In the genomic region with DNA sequence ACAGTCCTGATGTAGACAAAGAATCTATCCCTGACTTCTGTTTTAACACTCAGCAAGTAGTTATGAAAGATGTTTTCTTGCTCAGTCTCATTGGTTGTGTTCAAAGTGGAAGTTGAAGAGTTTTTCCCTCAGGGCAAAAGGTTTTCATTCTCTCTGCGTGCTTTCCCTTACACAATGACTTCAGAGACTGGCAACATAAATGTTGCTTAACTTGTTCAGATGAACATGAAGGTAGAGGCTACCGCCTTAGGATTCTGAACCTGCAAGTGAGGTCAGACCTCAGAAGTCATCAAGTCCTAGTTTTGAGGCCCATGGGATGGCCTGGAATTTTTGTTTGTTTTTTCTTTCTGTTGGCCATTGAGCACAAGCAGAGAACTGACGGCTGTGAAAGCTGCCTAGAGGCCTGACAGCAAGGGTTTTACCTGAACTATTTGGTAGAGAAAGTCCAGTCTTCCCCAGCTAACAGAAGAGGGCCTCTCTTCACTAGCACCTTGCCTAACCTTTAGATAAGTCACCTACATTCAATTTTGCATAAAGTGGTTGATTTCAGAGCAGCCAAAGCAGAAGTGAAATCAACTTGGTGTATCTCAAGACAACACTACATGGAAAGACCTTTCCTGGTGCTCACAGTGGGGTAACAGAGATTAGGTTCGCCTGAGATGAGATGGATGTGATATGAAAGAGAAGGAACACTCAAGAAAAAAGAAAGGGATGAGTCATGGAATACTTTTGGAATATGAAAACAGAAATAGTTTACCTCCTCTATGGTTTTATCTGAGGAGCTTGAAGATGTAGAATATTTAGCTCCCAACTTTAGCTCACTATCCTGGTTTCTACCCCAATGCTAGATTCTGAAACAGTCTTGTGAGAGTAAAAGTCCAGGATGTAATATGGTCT, we compare ENCODE assay signal across 9 cellular contexts. TPM values are rescaled to one million over a fixed set of nuclear protein-coding genes. Genes with fewer than 3 reads are reported as not detected.
DNase-seq lines count a peak whose midpoint lies in the region; ATAC-seq and TF ChIP-seq lines count a peak whose summit lies in the region.
"Had no signal": no experiment of that assay in that cellular context is flagged by ENCODE, and none has a peak within 500 bp of the region (broad histone marks: within the 10 kb centered on the region; RNA-seq: fewer than 3 reads in every experiment).

No MANE protein-coding gene starts in this region.

- TF ChIP-seq EP300 in suprapubic skin (IDR thresholded peaks at IDR 0.05) = no peak

- POLR2A ChIA-PET in activated CD8-positive, alpha-beta T cell treated with anti-CD3 and anti-CD28 coated beads for 36 hours (lab: Charles Lee) = no interaction called here

- CTCF ChIA-PET in activated CD8-positive, alpha-beta T cell treated with anti-CD3 and anti-CD28 coated beads for 36 hours (lab: Charles Lee) = interaction anchor here (0.7 to 1.0 kb wide), 2 partner anchors 21 to 31 kb away, joined by 3 read pairs; no protein-coding TSS in a partner anchor

- H3K9me3 ChIP-seq in lower lobe of right lung (no peaks in the 10 kb centered on the region), suprapubic skin (no peaks in the 10 kb centered on the region)

- H3K4me1 Mint-ChIP-seq in activated CD8-positive, alpha-beta T cell treated with anti-CD3 and anti-CD28 coated beads for 36 hours (ENCODE audit: low read depth) = no peaks in the 10 kb centered on the region
- H3K4me1 Mint-ChIP-seq in activated T-helper 2 cell treated with anti-CD3 and anti-CD28 coated beads, Interferon-gamma antibody, Interleukin-2, Interleukin-4, amounts not matched to agents 10 μg/mL and 5 μg/mL and 100 μg/mL, durations not matched to agents 14 hours and 24 hours and 36 hours (ENCODE audit: low read depth) = no peaks in the 10 kb centered on the region

- no peak overlapping the region for H3K27ac Mint-ChIP-seq in activated CD8-positive, alpha-beta T cell treated with anti-CD3 and anti-CD28 coated beads for 36 hours
- H3K27ac Mint-ChIP-seq in activated T-helper 2 cell treated with anti-CD3 and anti-CD28 coated beads, Interferon-gamma antibody, Interleukin-2, Interleukin-4, amounts not matched to agents 10 μg/mL and 5 μg/mL and 100 μg/mL, durations not matched to agents 14 hours and 24 hours and 36 hours = no peak overlapping the region

- TF ChIP-seq POLR2A in suprapubic skin (IDR thresholded peaks at IDR 0.05) = no peak

- H3K4me3 Mint-ChIP-seq in activated CD8-positive, alpha-beta T cell treated with anti-CD3 and anti-CD28 coated beads for 36 hours = no peak overlapping the region
- no peak overlapping the region for H3K4me3 Mint-ChIP-seq in activated T-helper 2 cell treated with anti-CD3 and anti-CD28 coated beads, Interferon-gamma antibody, Interleukin-2, Interleukin-4, amounts not matched to agents 10 μg/mL and 5 μg/mL and 100 μg/mL, durations not matched to agents 14 hours and 24 hours and 36 hours (ENCODE audit: low read depth)

- H3K4me1 ChIP-seq in lower lobe of right lung = no peaks in the 10 kb centered on the region
- H3K4me1 ChIP-seq in suprapubic skin = no peaks in the 10 kb centered on the region

- no peaks in the 10 kb centered on the region for H3K9me3 Mint-ChIP-seq in activated CD8-positive, alpha-beta T cell treated with anti-CD3 and anti-CD28 coated beads for 36 hours
- no peaks in the 10 kb centered on the region for H3K9me3 Mint-ChIP-seq in activated T-helper 2 cell treated with anti-CD3 and anti-CD28 coated beads, Interferon-gamma antibody, Interleukin-2, Interleukin-4, amounts not matched to agents 10 μg/mL and 5 μg/mL and 100 μg/mL, durations not matched to agents 14 hours and 24 hours and 36 hours

- WGBS in suprapubic skin = 59% methylated on average over 4 of the region's 4 CpGs

- DNase-seq in NOMO-1 treated with DMSO at 0.1 percent for 48 hours (lab: John Stamatoyannopoulos, UW; ENCODE audit: unreplicated experiment) = peak; percentile 74
- no peak for DNase-seq in lower lobe of right lung
- no peak for DNase-seq in suprapubic skin (ENCODE audit: low spot score in 2 of 2)
- DNase-seq in activated CD8-positive, alpha-beta T cell treated with anti-CD3 and anti-CD28 coated beads for 36 hours = no peak
- DNase-seq in activated T-helper 2 cell treated with anti-CD3 and anti-CD28 coated beads, Interferon-gamma antibody, Interleukin-2, Interleukin-4, amounts not matched to agents 10 μg/mL and 5 μg/mL and 100 μg/mL, durations not matched to agents 14 hours and 24 hours and 36 hours (ENCODE audit: low spot score) = no peak
- DNase-seq in NCI-H2107 treated with DMSO at 0.1 percent for 48 hours (lab: John Stamatoyannopoulos, UW; ENCODE audit: unreplicated experiment) = no peak

- ATAC-seq in GM18861 (IDR thresholded peaks at IDR 0.05; ENCODE audit: unreplicated experiment) = peak; percentile 97
- peak; percentile 95 for ATAC-seq in HG02759 (IDR thresholded peaks at IDR 0.05; ENCODE audit: unreplicated experiment)
- ATAC-seq in lower lobe of right lung = peak; percentile 43 to 61
- no peak for ATAC-seq in activated CD8-positive, alpha-beta T cell treated with anti-CD3 and anti-CD28 coated beads for 36 hours
- ATAC-seq: Right ventricle myocardium inferior had no signal

- no peaks in the 10 kb centered on the region for H3K27me3 ChIP-seq in lower lobe of right lung (ENCODE audit: low read depth)
- no peaks in the 10 kb centered on the region for H3K27me3 ChIP-seq in suprapubic skin

- H3K4me3 ChIP-seq in lower lobe of right lung (no peak overlapping the region), suprapubic skin (no peak overlapping the region)

- TF ChIP-seq CTCF in lower lobe of right lung (IDR thresholded peaks at IDR 0.05) = no peak
- TF ChIP-seq CTCF in suprapubic skin (IDR thresholded peaks at IDR 0.05) = no peak
- TF ChIP-seq CTCF in activated CD8-positive, alpha-beta T cell treated with anti-CD3 and anti-CD28 coated beads for 36 hours (IDR thresholded peaks at IDR 0.05) = no peak

- H3K36me3 ChIP-seq in lower lobe of right lung (no peaks in the 10 kb centered on the region), suprapubic skin (no peaks in the 10 kb centered on the region)

- no peaks in the 10 kb centered on the region for H3K36me3 Mint-ChIP-seq in activated CD8-positive, alpha-beta T cell treated with anti-CD3 and anti-CD28 coated beads for 36 hours (ENCODE audit: low read depth)
- no peaks in the 10 kb centered on the region for H3K36me3 Mint-ChIP-seq in activated T-helper 2 cell treated with anti-CD3 and anti-CD28 coated beads, Interferon-gamma antibody, Interleukin-2, Interleukin-4, amounts not matched to agents 10 μg/mL and 5 μg/mL and 100 μg/mL, durations not matched to agents 14 hours and 24 hours and 36 hours (ENCODE audit: low read depth)

- intact Hi-C loops in lower lobe of right lung (cut with DNase I) = no loop called here
- intact Hi-C loops in activated CD8-positive, alpha-beta T cell treated with anti-CD3 and anti-CD28 coated beads for 36 hours (cut with micrococcal nuclease) = no loop called here
- intact Hi-C loops in activated T-helper 2 cell treated with anti-CD3 and anti-CD28 coated beads, Interferon-gamma antibody, Interleukin-2, Interleukin-4, amounts not matched to agents 10 μg/mL and 5 μg/mL and 100 μg/mL, durations not matched to agents 14 hours and 24 hours and 36 hours (cut with micrococcal nuclease) = no loop called here

- peaks cover 4% of the 10 kb centered on the region for H3K27me3 Mint-ChIP-seq in activated CD8-positive, alpha-beta T cell treated with anti-CD3 and anti-CD28 coated beads for 36 hours
- H3K27me3 Mint-ChIP-seq in activated T-helper 2 cell treated with anti-CD3 and anti-CD28 coated beads, Interferon-gamma antibody, Interleukin-2, Interleukin-4, amounts not matched to agents 10 μg/mL and 5 μg/mL and 100 μg/mL, durations not matched to agents 14 hours and 24 hours and 36 hours (ENCODE audit: low read depth) = peaks cover 22% of the 10 kb centered on the region

- H3K27ac ChIP-seq in lower lobe of right lung (no peak overlapping the region), suprapubic skin (no peak overlapping the region)

RNA-seq across cellular contexts. Expression of a gene that starts 53.6 kb away (rescaled TPM):
- total RNA-seq in lower lobe of right lung = 11.3 TPM
- 10 to 100 TPM; 12.7 to 18.7 (median 13.0) TPM for total RNA-seq in suprapubic skin
- 10 to 100 TPM; 16.6 TPM for total RNA-seq in activated CD8-positive, alpha-beta T cell treated with anti-CD3 and anti-CD28 coated beads for 36 hours
- 16.7 and 17.9 TPM in 2 replicates for total RNA-seq in activated T-helper 2 cell treated with anti-CD3 and anti-CD28 coated beads, Interferon-gamma antibody, Interleukin-2, Interleukin-4, amounts not matched to agents 10 μg/mL and 5 μg/mL and 100 μg/mL, durations not matched to agents 14 hours and 24 hours and 36 hours
